Comparison of ENCODE assay signal across 8 cellular contexts in the genomic region with DNA sequence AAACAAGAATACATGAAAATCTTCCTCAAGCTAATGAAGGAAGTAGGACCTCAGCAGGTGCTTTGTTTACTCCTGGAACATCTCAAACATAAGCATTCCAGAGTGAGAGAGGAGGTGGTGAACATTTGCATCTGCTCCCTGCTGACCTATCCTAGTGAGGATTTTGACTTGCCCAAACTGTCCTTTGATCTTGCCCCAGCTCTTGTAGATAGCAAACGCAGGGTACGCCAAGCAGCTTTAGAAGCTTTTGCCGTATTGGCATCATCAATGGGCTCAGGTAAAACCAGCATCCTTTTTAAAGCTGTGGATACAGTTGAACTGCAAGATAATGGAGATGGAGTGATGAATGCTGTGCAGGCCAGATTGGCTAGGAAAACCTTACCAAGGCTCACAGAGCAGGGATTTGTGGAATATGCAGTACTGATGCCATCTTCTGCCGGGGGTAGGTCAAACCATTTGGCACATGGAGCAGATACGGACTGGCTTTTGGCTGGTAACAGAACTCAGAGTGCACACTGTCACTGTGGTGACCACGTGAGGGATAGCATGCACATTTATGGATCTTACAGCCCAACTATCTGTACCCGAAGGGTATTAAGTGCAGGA. TPM values are rescaled to one million over a fixed set of nuclear protein-coding genes. Genes with fewer than 3 reads are reported as not detected.
DNase-seq lines count a peak whose midpoint lies in the region; ATAC-seq and TF ChIP-seq lines count a peak whose summit lies in the region.

No MANE protein-coding gene starts in this region.

- peak; percentile 8 for DNase-seq in activated CD4-positive, alpha-beta T cell treated with anti-CD3 and anti-CD28 coated beads for 36 hours
- no peak for DNase-seq in activated CD4-positive, alpha-beta T cell treated with anti-CD3 and anti-CD28 coated beads for 48 hours
- peak; percentile 30 for DNase-seq in RPMI8226
- no peak for DNase-seq in left ventricle myocardium superior
- DNase-seq in spleen = no peak
- no peak for DNase-seq in cortex of kidney (lab: John Stamatoyannopoulos, UW)
- no peak for DNase-seq in foreskin keratinocyte
- DNase-seq in CD8-positive, alpha-beta T cell = no peak

- H3K4me1 ChIP-seq in spleen (peaks cover 27 to 90% (median 78%) of the 10 kb centered on the region in 6 donors), foreskin keratinocyte (peaks cover 26% of the 10 kb centered on the region)
- H3K4me1 ChIP-seq in CD8-positive, alpha-beta T cell (ENCODE audit: insufficient read depth, low read length) = peaks cover 34% of the 10 kb centered on the region

- TF ChIP-seq CTCF in spleen (IDR thresholded peaks at IDR 0.05 in 8 of 11, conservative IDR thresholded peaks at IDR 0.05 in 3 of 11) (no peak), foreskin keratinocyte (conservative IDR thresholded peaks at IDR 0.05) (no peak)
- TF ChIP-seq CTCF in CD8-positive, alpha-beta T cell (IDR thresholded peaks at IDR 0.05) = no peak

- POLR2A ChIA-PET in activated CD4-positive, alpha-beta T cell treated with anti-CD3 and anti-CD28 coated beads for 36 hours (lab: Charles Lee) = no interaction called here
- POLR2A ChIA-PET in CD8-positive, alpha-beta T cell (lab: Charles Lee) = interaction anchor here (0.7 to 3.9 kb wide), 2 partner anchors 67 to 172 kb away, joined by 3 to 45 read pairs; a partner anchor contains a TSS

- intact Hi-C loops in activated CD4-positive, alpha-beta T cell treated with anti-CD3 and anti-CD28 coated beads for 36 hours (cut with DNase I, micrococcal nuclease) = no loop called here
- intact Hi-C loops in left ventricle myocardium superior (cut with micrococcal nuclease) (loop anchor here (5.0 kb wide), 2 partner anchors 52 to 173 kb away; a partner anchor contains a TSS), spleen (cut with DNase I; ENCODE audit: low total_unique reads) (loop anchor here (5.0 kb wide), 1 partner anchor 67 kb away; a partner anchor contains a TSS)
- intact Hi-C loops in CD8-positive, alpha-beta T cell (cut with DNase I, micrococcal nuclease) = loop anchor here in 1 of 2 experiments (2.0 kb wide), 1 partner anchor 289 kb away; a partner anchor contains a TSS

- no peaks in the 10 kb centered on the region for H3K27me3 Mint-ChIP-seq in activated CD4-positive, alpha-beta T cell treated with anti-CD3 and anti-CD28 coated beads for 36 hours
- no peaks in the 10 kb centered on the region for H3K27me3 Mint-ChIP-seq in CD8-positive, alpha-beta T cell (ENCODE audit: low read depth)

- H3K36me3 Mint-ChIP-seq in activated CD4-positive, alpha-beta T cell treated with anti-CD3 and anti-CD28 coated beads for 36 hours (ENCODE audit: low read depth) = peaks cover 34% of the 10 kb centered on the region
- peaks cover 38% of the 10 kb centered on the region for H3K36me3 Mint-ChIP-seq in CD8-positive, alpha-beta T cell

- peaks cover 0 to 18% (median 4%) of the 10 kb centered on the region in 8 donors for H3K9me3 ChIP-seq in spleen
- peaks cover 5% of the 10 kb centered on the region for H3K9me3 ChIP-seq in CD8-positive, alpha-beta T cell (ENCODE audit: low read length)

- H3K4me1 Mint-ChIP-seq in activated CD4-positive, alpha-beta T cell treated with anti-CD3 and anti-CD28 coated beads for 36 hours = peaks cover 58% of the 10 kb centered on the region
- H3K4me1 Mint-ChIP-seq in CD8-positive, alpha-beta T cell (ENCODE audit: low read depth) = peaks cover 69% of the 10 kb centered on the region

- H3K27ac ChIP-seq in spleen (peak overlapping the region in 1 of 8 donors; percentile 96), foreskin keratinocyte (no peak overlapping the region)
- no peak overlapping the region for H3K27ac ChIP-seq in CD8-positive, alpha-beta T cell (ENCODE audit: low read depth, low read length)

- H3K27me3 ChIP-seq in spleen (replicated peaks in 1 of 7) = no peaks in the 10 kb centered on the region
- no peaks in the 10 kb centered on the region for H3K27me3 ChIP-seq in foreskin keratinocyte
- no peaks in the 10 kb centered on the region for H3K27me3 ChIP-seq in CD8-positive, alpha-beta T cell (ENCODE audit: insufficient read depth, low read length)

- no peak overlapping the region for H3K4me3 Mint-ChIP-seq in activated CD4-positive, alpha-beta T cell treated with anti-CD3 and anti-CD28 coated beads for 36 hours
- H3K4me3 Mint-ChIP-seq in CD8-positive, alpha-beta T cell = no peak overlapping the region

- peak overlapping the region; percentile 24 for H3K27ac Mint-ChIP-seq in activated CD4-positive, alpha-beta T cell treated with anti-CD3 and anti-CD28 coated beads for 36 hours
- no peak overlapping the region for H3K27ac Mint-ChIP-seq in CD8-positive, alpha-beta T cell

- TF ChIP-seq POLR2A in spleen (IDR thresholded peaks at IDR 0.05) = no peak

- peaks cover 17% of the 10 kb centered on the region for H3K9me3 Mint-ChIP-seq in activated CD4-positive, alpha-beta T cell treated with anti-CD3 and anti-CD28 coated beads for 36 hours (ENCODE audit: low read depth)
- H3K9me3 Mint-ChIP-seq in CD8-positive, alpha-beta T cell = peaks cover 28% of the 10 kb centered on the region

- 31 to 66% (median 39%) methylated on average over 7 of the region's 7 CpGs for WGBS in spleen, 5 donors

- H3K4me3 ChIP-seq in spleen = peak overlapping the region; percentile 14 to 97 (median 90)
- no peak overlapping the region for H3K4me3 ChIP-seq in CD8-positive, alpha-beta T cell (ENCODE audit: low read depth, low read length)

- H3K36me3 ChIP-seq in spleen = peaks cover 0 to 4% (median 0%) of the 10 kb centered on the region in 6 donors
- H3K36me3 ChIP-seq in CD8-positive, alpha-beta T cell (ENCODE audit: insufficient read depth, low read length) = no peaks in the 10 kb centered on the region

- CTCF ChIA-PET in activated CD4-positive, alpha-beta T cell treated with anti-CD3 and anti-CD28 coated beads for 36 hours (lab: Charles Lee) = interaction anchor here (0.7 kb wide), 1 partner anchor 167 kb away, joined by 3 read pairs; no protein-coding TSS in a partner anchor
- CTCF ChIA-PET in CD8-positive, alpha-beta T cell (lab: Charles Lee) = interaction anchor here (0.5 kb wide), 1 partner anchor 66 kb away, joined by 3 read pairs; no protein-coding TSS in a partner anchor

- ATAC-seq in activated CD4-positive, alpha-beta T cell treated with anti-CD3 and anti-CD28 coated beads for 36 hours = no peak
- ATAC-seq in left ventricle myocardium superior = peak; percentile 17
- ATAC-seq in foreskin keratinocyte = no peak
- ATAC-seq in CD8-positive, alpha-beta T cell = no peak

RNA-seq across cellular contexts. Expression of a gene that starts 1.9 kb away (rescaled TPM):
- total RNA-seq in activated CD4-positive, alpha-beta T cell treated with anti-CD3 and anti-CD28 coated beads for 36 hours = 1 to 10 TPM; 5.7 to 6.6 TPM
- total RNA-seq in left ventricle myocardium superior = 21.9 TPM
- total RNA-seq in spleen = 10 to 100 TPM; 11.1 to 37.3 (median 20.1) TPM
- polyA plus RNA-seq in spleen = 1 to 10 TPM; 3.1 to 4.1 (median 3.6) TPM
- total RNA-seq in foreskin keratinocyte = 6.9 and 7.4 TPM in 2 replicates
- 1.7 and 2.4 TPM in 2 replicates for polyA plus RNA-seq in foreskin keratinocyte
- total RNA-seq in CD8-positive, alpha-beta T cell = 10 to 100 TPM; 15.5 to 17.9 TPM

RNA-seq across cellular contexts. Expression of a gene that starts 2.1 kb away (rescaled TPM):
- 10 to 100 TPM; 11.3 to 12.3 TPM for total RNA-seq in activated CD4-positive, alpha-beta T cell treated with anti-CD3 and anti-CD28 coated beads for 36 hours
- total RNA-seq in left ventricle myocardium superior (13.0 TPM), spleen (10 to 100 TPM; 10.9 to 21.5 (median 18.3) TPM), foreskin keratinocyte (5.4 and 6.4 TPM in 2 replicates)
- polyA plus RNA-seq in spleen (1 to 10 TPM; 2.1 to 2.9 (median 2.9) TPM), foreskin keratinocyte (1.2 and 1.4 TPM in 2 replicates)
- total RNA-seq in CD8-positive, alpha-beta T cell = 10 to 100 TPM; 49.0 to 49.1 TPM

Comparison
In these comparisons a context has a peak if more than half of its experiments do, and no peak if none do; other contexts are left out.
1. DNase-seq: peak in activated CD4-positive, alpha-beta T cell treated with anti-CD3 and anti-CD28 coated beads for 36 hours (single experiment) and RPMI8226 (single experiment); none in activated CD4-positive, alpha-beta T cell treated with anti-CD3 and anti-CD28 coated beads for 48 hours (single experiment), left ventricle myocardium superior (single experiment), spleen (single experiment), cortex of kidney (single experiment), foreskin keratinocyte (0 of 2) and CD8-positive, alpha-beta T cell (0 of 7).
2. intact Hi-C loops: an anchor here in left ventricle myocardium superior (5.0 kb wide) and spleen (5.0 kb wide); none called in activated CD4-positive, alpha-beta T cell treated with anti-CD3 and anti-CD28 coated beads for 36 hours.